Comparison of ENCODE assay signal across 22 cellular contexts in genomic region chr4:149986916-149987315, GRCh38.
DNase-seq lines count a peak whose midpoint lies in the region; ATAC-seq and TF ChIP-seq lines count a peak whose summit lies in the region.
"Had no signal": no experiment of that assay in that cellular context is flagged by ENCODE, and none has a peak within 500 bp of the region (broad histone marks: within the 10 kb centered on the region; RNA-seq: fewer than 3 reads in every experiment).

No MANE protein-coding gene starts in this region.

- no peak overlapping the region for H2AFZ ChIP-seq in mesenchymal stem cell (ENCODE audit: low read depth, low read length)

- no peak for TF ChIP-seq POLR2A in erythroblast (IDR thresholded peaks at IDR 0.05; ENCODE audit: low read length)

- 0% methylated on average over 1 of the region's 3 CpGs for WGBS in mesenchymal stem cell

- H3K4me1 Mint-ChIP-seq in activated CD4-positive, alpha-beta memory T cell treated with anti-CD3 and anti-CD28 coated beads, Interleukin-2, amount 10 ng/mL, durations not matched to agents 7 days and 5 days: peaks cover 37% of the 10 kb centered on the region
- H3K4me1 Mint-ChIP-seq in activated CD4-positive, alpha-beta memory T cell treated with anti-CD3 and anti-CD28 coated beads for 36 hours (ENCODE audit: low read depth): peaks cover 27% of the 10 kb centered on the region
- peaks cover 15% of the 10 kb centered on the region for H3K4me1 Mint-ChIP-seq in T-helper 17 cell
- H3K4me1 Mint-ChIP-seq in type B pancreatic cell (ENCODE audit: unreplicated experiment): peaks cover 40% of the 10 kb centered on the region

- no peak overlapping the region for H3K9ac ChIP-seq in mesenchymal stem cell (ENCODE audit: low read length)

- H3K27ac Mint-ChIP-seq in activated CD4-positive, alpha-beta memory T cell treated with anti-CD3 and anti-CD28 coated beads, Interleukin-2, amount 10 ng/mL, durations not matched to agents 7 days and 5 days: peak overlapping the region; percentile 51
- H3K27ac Mint-ChIP-seq in activated CD4-positive, alpha-beta memory T cell treated with anti-CD3 and anti-CD28 coated beads for 36 hours: no peak overlapping the region
- H3K27ac Mint-ChIP-seq in T-helper 17 cell: peak overlapping the region; percentile 89
- H3K27ac Mint-ChIP-seq in type B pancreatic cell: peak overlapping the region; percentile 8
- H3K27ac Mint-ChIP-seq: activated CD8-positive, alpha-beta T cell treated with anti-CD3 and anti-CD28 coated beads, Interleukin-2, amount 10 ng/mL, durations not matched to agents 7 days and 5 days; activated T-cell treated with anti-CD3 and anti-CD28 coated beads, Interleukin-2, amount 50 U/mL, for 24 hours had no signal

- no peak overlapping the region for H2AK5ac ChIP-seq in mesenchymal stem cell (ENCODE audit: low read length, severe bottlenecking)

- no peak overlapping the region for H4K91ac ChIP-seq in mesenchymal stem cell (ENCODE audit: low read length)

- no peak for DNase-seq in activated CD4-positive, alpha-beta memory T cell treated with anti-CD3 and anti-CD28 coated beads, Interleukin-2, amount 10 ng/mL, durations not matched to agents 7 days and 5 days
- no peak for DNase-seq in activated CD4-positive, alpha-beta memory T cell treated with anti-CD3 and anti-CD28 coated beads for 36 hours
- DNase-seq in T-helper 17 cell: no peak
- peak; percentile 39 for DNase-seq in mesenchymal stem cell
- no peak for DNase-seq in type B pancreatic cell (ENCODE audit: extremely low spot score, unreplicated experiment)
- no peak for DNase-seq in erythroblast (lab: John Stamatoyannopoulos, UW)
- DNase-seq in T-helper 2 cell: no peak
- no peak for DNase-seq in NCI-H446 (lab: John Stamatoyannopoulos, UW)
- DNase-seq: activated CD4-positive, CD25-positive, alpha-beta regulatory T cell; activated CD8-positive, alpha-beta T cell treated with anti-CD3 and anti-CD28 coated beads, Interleukin-2, amount 10 ng/mL, durations not matched to agents 7 days and 5 days; activated T-cell treated with anti-CD3 and anti-CD28 coated beads, Interleukin-2, amount 50 U/mL, for 24 hours; Calu3; DND-41; effector CD8-positive, alpha-beta T cell; islet precursor cell; mucosa of descending colon; NCI-H1048; upper lobe of right lung had no signal

- no peak overlapping the region for H3K4ac ChIP-seq in mesenchymal stem cell (ENCODE audit: low read depth in 1 of 2, low read length in 2 of 2)

- no peak for TF ChIP-seq CTCF in type B pancreatic cell (conservative IDR thresholded peaks at IDR 0.05)

- peaks cover 5% of the 10 kb centered on the region for H3K36me3 Mint-ChIP-seq in activated CD4-positive, alpha-beta memory T cell treated with anti-CD3 and anti-CD28 coated beads, Interleukin-2, amount 10 ng/mL, durations not matched to agents 7 days and 5 days (ENCODE audit: low read depth)
- H3K36me3 Mint-ChIP-seq in activated CD4-positive, alpha-beta memory T cell treated with anti-CD3 and anti-CD28 coated beads for 36 hours: no peaks in the 10 kb centered on the region
- H3K36me3 Mint-ChIP-seq in T-helper 17 cell (ENCODE audit: low read depth): peaks cover 3% of the 10 kb centered on the region
- H3K36me3 Mint-ChIP-seq in type B pancreatic cell: no peaks in the 10 kb centered on the region

- no peak overlapping the region for H4K8ac ChIP-seq in mesenchymal stem cell (ENCODE audit: low read length)

- POLR2A ChIA-PET in activated CD4-positive, alpha-beta memory T cell treated with anti-CD3 and anti-CD28 coated beads, Interleukin-2, amount 10 ng/mL, durations not matched to agents 7 days and 5 days (lab: Charles Lee): interaction anchor here (0.7 kb wide), 1 partner anchor 10 kb away, joined by 3 read pairs; no protein-coding TSS in a partner anchor
- POLR2A ChIA-PET in activated CD4-positive, alpha-beta memory T cell treated with anti-CD3 and anti-CD28 coated beads for 36 hours (lab: Charles Lee): no interaction called here

- peaks cover 0 to 2% of the 10 kb centered on the region in 2 experiments for H3K27me3 ChIP-seq in mesenchymal stem cell (ENCODE audit: control insufficient read depth in 1 of 2, insufficient read depth in 1 of 2, low read length in 2 of 2)
- H3K27me3 ChIP-seq: esophagus muscularis mucosa, upper lobe of right lung had no signal

- H2BK12ac ChIP-seq in mesenchymal stem cell (ENCODE audit: low read length in 2 of 2): peak overlapping the region in 1 of 2 experiments; percentile 23

- no peak overlapping the region for H2BK15ac ChIP-seq in mesenchymal stem cell (ENCODE audit: low read depth, poor library complexity, severe bottlenecking)

- no peaks in the 10 kb centered on the region for H3K27me3 Mint-ChIP-seq in activated CD4-positive, alpha-beta memory T cell treated with anti-CD3 and anti-CD28 coated beads, Interleukin-2, amount 10 ng/mL, durations not matched to agents 7 days and 5 days
- no peaks in the 10 kb centered on the region for H3K27me3 Mint-ChIP-seq in activated CD4-positive, alpha-beta memory T cell treated with anti-CD3 and anti-CD28 coated beads for 36 hours
- no peaks in the 10 kb centered on the region for H3K27me3 Mint-ChIP-seq in T-helper 17 cell
- peaks cover 7% of the 10 kb centered on the region for H3K27me3 Mint-ChIP-seq in type B pancreatic cell

- intact Hi-C loops in activated CD4-positive, alpha-beta memory T cell treated with anti-CD3 and anti-CD28 coated beads for 36 hours (cut with micrococcal nuclease): loop anchor here (1.0 to 10.0 kb wide), 3 partner anchors 95 to 1045 kb away; no protein-coding TSS in a partner anchor

- no peak overlapping the region for H2BK5ac ChIP-seq in mesenchymal stem cell (ENCODE audit: low read depth, low read length, poor library complexity, severe bottlenecking)

- H3K9me3 ChIP-seq in T-helper 17 cell (ENCODE audit: control insufficient read depth, low read length, poor library complexity, severe bottlenecking): no peaks in the 10 kb centered on the region
- H3K9me3 ChIP-seq in mesenchymal stem cell (ENCODE audit: control insufficient read depth, low read length): no peaks in the 10 kb centered on the region
- H3K9me3 ChIP-seq: esophagus muscularis mucosa, HAP-1, mucosa of descending colon, prostate gland, upper lobe of right lung had no signal

- H3K4me2 ChIP-seq in mesenchymal stem cell (ENCODE audit: low read length, poor library complexity, severe bottlenecking): no peak overlapping the region

- no peak overlapping the region for H3K4me3 ChIP-seq in mesenchymal stem cell (ENCODE audit: insufficient read depth in 1 of 2, low read depth in 1 of 2, low read length in 2 of 2)
- H3K4me3 ChIP-seq: esophagus muscularis mucosa, HAP-1, mucosa of descending colon, prostate gland, skin epidermis, upper lobe of right lung had no signal

- H3K27ac ChIP-seq in mesenchymal stem cell (ENCODE audit: low read length, poor library complexity, severe bottlenecking): no peak overlapping the region
- H3K27ac ChIP-seq: esophagus muscularis mucosa, prostate gland, skin epidermis, upper lobe of right lung had no signal

- H3K79me1 ChIP-seq in mesenchymal stem cell (replicated peaks; ENCODE audit: low read length, poor library complexity, severe bottlenecking): no peaks in the 10 kb centered on the region

- no peak for ATAC-seq in T-helper 17 cell
- ATAC-seq: activated CD8-positive, alpha-beta T cell treated with anti-CD3 and anti-CD28 coated beads, Interleukin-2, amount 10 ng/mL, durations not matched to agents 7 days and 5 days; upper lobe of right lung had no signal

- no peaks in the 10 kb centered on the region for H3K4me1 ChIP-seq in mesenchymal stem cell (ENCODE audit: control insufficient read depth, insufficient read depth, low read depth, low read length)
- H3K4me1 ChIP-seq: esophagus muscularis mucosa, HAP-1, prostate gland, upper lobe of right lung had no signal

- H3K18ac ChIP-seq in mesenchymal stem cell (ENCODE audit: low read depth in 1 of 2, low read length in 2 of 2): no peak overlapping the region

- H3K4me3 Mint-ChIP-seq in activated CD4-positive, alpha-beta memory T cell treated with anti-CD3 and anti-CD28 coated beads, Interleukin-2, amount 10 ng/mL, durations not matched to agents 7 days and 5 days: no peak overlapping the region
- H3K4me3 Mint-ChIP-seq in activated CD4-positive, alpha-beta memory T cell treated with anti-CD3 and anti-CD28 coated beads for 36 hours: no peak overlapping the region
- H3K4me3 Mint-ChIP-seq in T-helper 17 cell (no peak overlapping the region), type B pancreatic cell (peak overlapping the region; percentile 33)
- H3K4me3 Mint-ChIP-seq: activated CD8-positive, alpha-beta T cell treated with anti-CD3 and anti-CD28 coated beads, Interleukin-2, amount 10 ng/mL, durations not matched to agents 7 days and 5 days; activated T-cell treated with anti-CD3 and anti-CD28 coated beads, Interleukin-2, amount 50 U/mL, for 24 hours had no signal

- H2BK120ac ChIP-seq in mesenchymal stem cell (ENCODE audit: low read depth, low read length): no peak overlapping the region

- CTCF ChIA-PET in activated CD4-positive, alpha-beta memory T cell treated with anti-CD3 and anti-CD28 coated beads, Interleukin-2, amount 10 ng/mL, durations not matched to agents 7 days and 5 days (lab: Charles Lee): no interaction called here
- CTCF ChIA-PET in activated CD4-positive, alpha-beta memory T cell treated with anti-CD3 and anti-CD28 coated beads for 36 hours (lab: Charles Lee): no interaction called here

- H3K36me3 ChIP-seq in mesenchymal stem cell (ENCODE audit: control insufficient read depth in 1 of 2, insufficient read depth in 2 of 2, low read depth in 1 of 2, low read length in 2 of 2): no peaks in the 10 kb centered on the region
- H3K36me3 ChIP-seq: esophagus muscularis mucosa, HAP-1, prostate gland, upper lobe of right lung had no signal

- no peak overlapping the region for H3K23ac ChIP-seq in mesenchymal stem cell (ENCODE audit: low read length in 2 of 2)

- H3K9me3 Mint-ChIP-seq in activated CD4-positive, alpha-beta memory T cell treated with anti-CD3 and anti-CD28 coated beads, Interleukin-2, amount 10 ng/mL, durations not matched to agents 7 days and 5 days: peaks cover 3% of the 10 kb centered on the region
- no peaks in the 10 kb centered on the region for H3K9me3 Mint-ChIP-seq in activated CD4-positive, alpha-beta memory T cell treated with anti-CD3 and anti-CD28 coated beads for 36 hours
- H3K9me3 Mint-ChIP-seq in type B pancreatic cell: peaks cover 5% of the 10 kb centered on the region
- H3K9me3 Mint-ChIP-seq: activated T-cell treated with anti-CD3 and anti-CD28 coated beads, Interleukin-2, amount 50 U/mL, for 24 hours had no signal

- H3K14ac ChIP-seq in mesenchymal stem cell (ENCODE audit: low read length in 2 of 2): no peak overlapping the region
